In the genomic region with DNA sequence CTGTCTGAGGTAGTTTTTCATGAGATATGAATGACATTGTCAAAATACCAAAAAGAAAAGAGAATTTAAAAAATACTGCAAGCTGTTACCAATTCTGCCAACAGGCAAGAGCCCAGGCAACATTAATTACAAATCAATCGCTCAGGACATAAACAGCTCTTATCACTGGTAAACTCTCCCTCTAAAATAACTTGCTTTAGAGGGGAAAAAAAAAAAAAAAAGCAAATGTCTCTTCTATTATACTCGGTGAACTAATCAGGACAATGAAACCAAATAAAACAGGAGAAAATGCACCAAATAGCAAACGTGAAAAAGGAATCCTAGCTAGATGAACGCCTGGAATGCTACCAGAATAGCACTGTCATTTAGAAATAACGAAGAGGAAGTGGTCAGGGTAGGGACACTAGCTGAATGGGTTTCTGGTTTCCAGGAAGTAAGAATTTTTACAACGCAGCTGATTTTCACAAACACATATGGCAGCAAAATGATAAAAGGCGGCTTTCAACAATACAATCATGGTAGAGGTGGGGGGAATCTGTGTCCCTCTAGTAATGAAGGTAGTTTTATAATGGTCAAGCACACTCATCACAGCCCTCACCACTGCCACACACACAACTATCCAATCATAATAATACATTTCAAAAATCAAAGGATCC, we compare ENCODE assay signal across 8 cellular contexts.
DNase-seq lines count a peak whose midpoint lies in the region; ATAC-seq and TF ChIP-seq lines count a peak whose summit lies in the region.

No MANE protein-coding gene starts in this region.

- peak overlapping the region; percentile 84 for H3K4me2 ChIP-seq in BLaER1
- H3K4me2 ChIP-seq in OCI-LY1 (ENCODE audit: low read length), result peak overlapping the region; percentile 35; the same call in 1 of the 2 replicates

- H2AFZ ChIP-seq in OCI-LY1 (ENCODE audit: low read length), result no peak overlapping the region

- H3K4me3 ChIP-seq in BLaER1, result peak overlapping the region; percentile 45
- H3K4me3 ChIP-seq in OCI-LY1 (ENCODE audit: low read depth, low read length, poor library complexity, severe bottlenecking), result no peak overlapping the region
- H3K4me3 ChIP-seq in thoracic aorta, result peak overlapping the region; percentile 3

- no peak for TF ChIP-seq CTCF in OCI-LY1 (IDR thresholded peaks at IDR 0.05; ENCODE audit: low read length)
- no peak for TF ChIP-seq CTCF in thoracic aorta (IDR thresholded peaks at IDR 0.05)

- H3K36me3 ChIP-seq in BLaER1 (peaks cover 13% of the 10 kb centered on the region; the same call in 1 of the 2 replicates), OCI-LY1 (ENCODE audit: insufficient read depth, low read length) (no peaks in the 10 kb centered on the region), thoracic aorta (no peaks in the 10 kb centered on the region)

- H3F3A ChIP-seq in OCI-LY1 (ENCODE audit: insufficient read depth, low read length), result no peaks in the 10 kb centered on the region

- H3K27ac ChIP-seq in BLaER1 (peak overlapping the region; percentile 70), OCI-LY1 (ENCODE audit: low read depth, low read length, poor library complexity, severe bottlenecking) (no peak overlapping the region), thoracic aorta (no peak overlapping the region)

- H3K9me2 ChIP-seq in OCI-LY1 (ENCODE audit: low read depth, low read length), result no peaks in the 10 kb centered on the region

- H3K4me1 ChIP-seq in BLaER1, result peaks cover 64% of the 10 kb centered on the region
- peaks cover 13% of the 10 kb centered on the region for H3K4me1 ChIP-seq in OCI-LY1 (ENCODE audit: insufficient read depth, low read length, severe bottlenecking)
- H3K4me1 ChIP-seq in thoracic aorta (ENCODE audit: control insufficient read depth in 1 of 2, low read depth in 2 of 2), result peaks cover 0 to 9% of the 10 kb centered on the region in 2 donors

- ATAC-seq in GM19468 (IDR thresholded peaks at IDR 0.05; ENCODE audit: extremely low read depth, unreplicated experiment), result peak; percentile 31
- no peak for ATAC-seq in thoracic aorta (ENCODE audit: insufficient number of reproducible peaks, low FRiP score, low read depth)
- no peak for ATAC-seq in HG03460 (IDR thresholded peaks at IDR 0.05; ENCODE audit: unreplicated experiment)

- H3K9me3 ChIP-seq in BLaER1 (peaks cover 29% of the 10 kb centered on the region), OCI-LY1 (ENCODE audit: low read length) (no peaks in the 10 kb centered on the region; the same call in 1 of the 2 replicates), thoracic aorta (no peaks in the 10 kb centered on the region)

- H3K79me2 ChIP-seq in OCI-LY1 (ENCODE audit: insufficient read depth, low read length), result no peaks in the 10 kb centered on the region

- H4K20me1 ChIP-seq in BLaER1 (no peaks in the 10 kb centered on the region), OCI-LY1 (ENCODE audit: insufficient read depth, low read length) (no peaks in the 10 kb centered on the region; the same call in 1 of the 2 replicates)

- H3K27me3 ChIP-seq in BLaER1, result no peaks in the 10 kb centered on the region
- no peaks in the 10 kb centered on the region for H3K27me3 ChIP-seq in OCI-LY1 (ENCODE audit: insufficient read depth, low read length)
- H3K27me3 ChIP-seq in thoracic aorta (replicated peaks; ENCODE audit: insufficient read depth), result no peaks in the 10 kb centered on the region

- DNase-seq in globus pallidus (ENCODE audit: low spot score) (peak; percentile 47), thoracic aorta (ENCODE audit: low spot score) (no peak), NCI-H1930 (lab: John Stamatoyannopoulos, UW) (no peak)
- no peak for DNase-seq in activated CD8-positive, alpha-beta memory T cell treated with anti-CD3 and anti-CD28 coated beads, Interleukin-2, amount 50 U/mL, for 4 hours

- peak overlapping the region; percentile 58 for H3K9ac ChIP-seq in BLaER1
- H3K9ac ChIP-seq in OCI-LY1 (ENCODE audit: low read length), result no peak overlapping the region
